ENCODE assay signal across 10 cellular contexts in the genomic region with DNA sequence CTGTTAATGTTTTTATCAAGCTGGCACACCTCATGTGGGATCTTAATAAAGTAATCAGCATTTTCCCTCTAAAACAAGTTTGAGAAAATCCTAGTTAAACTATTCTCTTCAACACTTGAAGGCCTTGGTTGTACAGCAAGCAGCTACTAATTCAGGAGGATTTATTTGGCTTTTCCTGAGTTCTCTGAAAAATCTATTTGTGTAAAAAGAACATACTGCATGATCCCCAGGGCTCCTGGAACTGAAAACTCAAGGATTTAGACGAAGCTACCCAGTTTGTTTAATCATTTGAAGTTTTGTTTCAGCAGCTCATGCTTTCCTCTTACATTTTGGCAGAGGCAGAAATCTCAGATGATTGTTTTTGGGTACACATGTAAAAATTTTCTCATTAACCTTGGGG.
"Had no signal": no experiment of that assay in that cellular context is flagged by ENCODE, and none has a peak within 500 bp of the region (broad histone marks: within the 10 kb centered on the region; RNA-seq: fewer than 3 reads in every experiment).

No MANE protein-coding gene starts in this region.

- H3K36me3 ChIP-seq: HAP-1 had no signal

- FAIRE-seq: H1, HepG2 had no signal

- H3K4me1 Mint-ChIP-seq: IgD-negative memory B cell had no signal

- H3K9me3 ChIP-seq: HAP-1 had no signal

- H3K4me3 ChIP-seq: GM23338, HAP-1 had no signal

- H2AFZ ChIP-seq: GM23338 had no signal

- H3K36me3 Mint-ChIP-seq: IgD-negative memory B cell had no signal

- H3K27ac ChIP-seq: HL-60 had no signal

- H3K4me3 Mint-ChIP-seq: GM23338, HFFc6, IgD-negative memory B cell had no signal

- H3K4me2 ChIP-seq: GM23338 had no signal

- H3K27me3 Mint-ChIP-seq: IgD-negative memory B cell had no signal

- H3K27ac Mint-ChIP-seq: GM23338, HFFc6, IgD-negative memory B cell had no signal

- DNase-seq: H7, HFFc6, KBM-7 had no signal

- ATAC-seq: GM23338, HCT116, HepG2 had no signal

- H3K4me1 ChIP-seq: HAP-1 had no signal
